Comparison of ENCODE assay signal across 18 cellular contexts in genomic region chr1:10958614-10959013, GRCh38. TPM values are rescaled to one million over a fixed set of nuclear protein-coding genes. Genes with fewer than 3 reads are reported as not detected.
DNase-seq lines count a peak whose midpoint lies in the region; ATAC-seq and TF ChIP-seq lines count a peak whose summit lies in the region.
"Had no signal": no experiment of that assay in that cellular context is flagged by ENCODE, and none has a peak within 500 bp of the region (broad histone marks: within the 10 kb centered on the region; RNA-seq: fewer than 3 reads in every experiment).

No MANE protein-coding gene starts in this region.

- no peak overlapping the region for H3K4me3 Mint-ChIP-seq in GM23338
- no peak overlapping the region for H3K4me3 Mint-ChIP-seq in Caco-2 (ENCODE audit: unreplicated experiment)
- H3K4me3 Mint-ChIP-seq: memory B cell; stimulated activated memory B cell treated with anti-CD40 and anti-IgM and Interleukin-4, amounts not matched to agents 10 μg/mL and 1 μg/mL and 100 μg/mL, for 72 hours had no signal

- peak; percentile 40 for ATAC-seq in GM23338
- ATAC-seq: foreskin keratinocyte; HCT116; stimulated activated memory B cell treated with anti-CD40 and anti-IgM and Interleukin-4, amounts not matched to agents 10 μg/mL and 1 μg/mL and 100 μg/mL, for 72 hours had no signal

- H3K79me2 ChIP-seq in GM23338 (replicated peaks; ENCODE audit: insufficient read depth) (no peaks in the 10 kb centered on the region), neural cell (replicated peaks; ENCODE audit: insufficient read depth, low read length) (no peaks in the 10 kb centered on the region)

- CTCF ChIA-PET in Caco-2 (lab: Charles Lee), result no interaction called here

- intact Hi-C loops in Caco-2 (cut with micrococcal nuclease; ENCODE audit: unreplicated experiment), result no loop called here

- peak; percentile 43 for DNase-seq in GM23338 (ENCODE audit: low spot score)
- DNase-seq in NCI-H2029 treated with DMSO at 0.1 percent for 48 hours (lab: John Stamatoyannopoulos, UW), result peak; percentile 60
- DNase-seq in NCI-H774 (lab: John Stamatoyannopoulos, UW), result peak; percentile 88
- no peak for DNase-seq in stimulated activated naive CD4-positive, alpha-beta T cell treated with Interleukin-2 at 50 U/mL for 16 hours (lab: John Stamatoyannopoulos, UW)
- DNase-seq in cortex of kidney (lab: John Stamatoyannopoulos, UW), result no peak
- no peak for DNase-seq in middle frontal gyrus (ENCODE audit: extremely low spot score, low spot score)
- no peak for DNase-seq in Caco-2
- DNase-seq: activated CD8-positive, alpha-beta memory T cell treated with anti-CD3 and anti-CD28 coated beads for 24 hours; amniotic stem cell; foreskin keratinocyte; OCI-M1; upper lobe of left lung had no signal

- H3K27ac Mint-ChIP-seq in GM23338 (no peak overlapping the region), Caco-2 (ENCODE audit: unreplicated experiment) (no peak overlapping the region)
- H3K27ac Mint-ChIP-seq: activated T-helper 2 cell treated with anti-CD3 and anti-CD28 coated beads, Interferon-gamma antibody, Interleukin-2, Interleukin-4, amounts not matched to agents 10 μg/mL and 5 μg/mL and 100 μg/mL, durations not matched to agents 14 hours and 24 hours and 36 hours; IgD-negative memory B cell; memory B cell; stimulated activated memory B cell treated with anti-CD40 and anti-IgM and Interleukin-4, amounts not matched to agents 10 μg/mL and 1 μg/mL and 100 μg/mL, for 72 hours had no signal

- H3K27me3 ChIP-seq in GM23338 (ENCODE audit: insufficient read depth) (no peaks in the 10 kb centered on the region), neural cell (ENCODE audit: insufficient read depth, low read depth, low read length) (no peaks in the 10 kb centered on the region), Caco-2 (replicated peaks; ENCODE audit: control insufficient read depth, insufficient read depth, low read length) (no peaks in the 10 kb centered on the region)
- H3K27me3 ChIP-seq: upper lobe of left lung had no signal

- H2AFZ ChIP-seq in GM23338 (peak overlapping the region; percentile 38; the same call in 1 of the 2 replicates), neural cell (ENCODE audit: low read depth, low read length) (no peak overlapping the region)

- no peaks in the 10 kb centered on the region for H3K36me3 ChIP-seq in GM23338 (ENCODE audit: insufficient read depth)
- no peaks in the 10 kb centered on the region for H3K36me3 ChIP-seq in neural cell (ENCODE audit: insufficient read depth, low read length)
- H3K36me3 ChIP-seq in Caco-2 (ENCODE audit: control insufficient read depth, insufficient read depth, low read length), result no peaks in the 10 kb centered on the region
- H3K36me3 ChIP-seq: upper lobe of left lung had no signal

- H3K27me3 Mint-ChIP-seq in GM23338 (ENCODE audit: insufficient read depth, low read depth, poor library complexity) (peaks cover 9% of the 10 kb centered on the region), Caco-2 (ENCODE audit: insufficient read depth, unreplicated experiment) (no peaks in the 10 kb centered on the region)

- H4K20me1 ChIP-seq in GM23338 (replicated peaks; ENCODE audit: insufficient read depth), result no peaks in the 10 kb centered on the region
- H4K20me1 ChIP-seq in neural cell (ENCODE audit: insufficient read depth), result no peaks in the 10 kb centered on the region

- H3K4me1 Mint-ChIP-seq in GM23338 (peaks cover 41% of the 10 kb centered on the region), Caco-2 (ENCODE audit: low read depth, unreplicated experiment) (no peaks in the 10 kb centered on the region)
- H3K4me1 Mint-ChIP-seq: IgD-negative memory B cell, memory B cell had no signal

- POLR2A ChIA-PET in Caco-2 (lab: Charles Lee), result no interaction called here

- no peaks in the 10 kb centered on the region for H3K36me3 Mint-ChIP-seq in GM23338 (ENCODE audit: low read depth)
- H3K36me3 Mint-ChIP-seq in Caco-2 (ENCODE audit: insufficient read depth, unreplicated experiment), result peaks cover 6% of the 10 kb centered on the region
- H3K36me3 Mint-ChIP-seq: IgD-negative memory B cell; memory B cell; stimulated activated memory B cell treated with anti-CD40 and anti-IgM and Interleukin-4, amounts not matched to agents 10 μg/mL and 1 μg/mL and 100 μg/mL, for 72 hours had no signal

- TF ChIP-seq CTCF in GM23338 (conservative IDR thresholded peaks at IDR 0.05; ENCODE audit: low read depth in 2 of 2) (no peak), neural cell (IDR thresholded peaks at IDR 0.05; ENCODE audit: poor library complexity, severe bottlenecking) (no peak), Caco-2 (IDR thresholded peaks at IDR 0.05; ENCODE audit: insufficient read depth in 1 of 2, low read depth in 1 of 2, low read length in 1 of 2, severe bottlenecking in 1 of 2, unreplicated experiment in 1 of 2) (no peak)

- H3K9me2 ChIP-seq in GM23338 (ENCODE audit: insufficient read depth) (no peaks in the 10 kb centered on the region), neural cell (ENCODE audit: insufficient read depth, low read length) (no peaks in the 10 kb centered on the region)

- no peaks in the 10 kb centered on the region for H3F3A ChIP-seq in GM23338 (replicated peaks; ENCODE audit: low read depth)
- no peaks in the 10 kb centered on the region for H3F3A ChIP-seq in neural cell (ENCODE audit: insufficient read depth, low read length, poor library complexity, severe bottlenecking)

- no TSS peak for BruUV-seq in Caco-2 (replicated peaks; lab: Mats Ljungman, UMichigan)

- H3K9ac ChIP-seq in neural cell (ENCODE audit: low read length), result no peak overlapping the region

- TF ChIP-seq RAD21 in neural cell (conservative IDR thresholded peaks at IDR 0.05), result no peak

- H3K9me3 ChIP-seq in neural cell (ENCODE audit: low read length), result no peaks in the 10 kb centered on the region
- H3K9me3 ChIP-seq in Caco-2, result no peaks in the 10 kb centered on the region

- no peak overlapping the region for H3K4me3 ChIP-seq in GM23338
- no peak overlapping the region for H3K4me3 ChIP-seq in neural cell (ENCODE audit: low read length)
- H3K4me3 ChIP-seq in Caco-2 (ENCODE audit: low read depth, low read length), result no peak overlapping the region
- H3K4me3 ChIP-seq: upper lobe of left lung had no signal

- no peak for TF ChIP-seq EP300 in neural cell (conservative IDR thresholded peaks at IDR 0.05; ENCODE audit: poor library complexity, severe bottlenecking)

- H3K4me1 ChIP-seq in GM23338 (ENCODE audit: insufficient read depth) (peaks cover 16% of the 10 kb centered on the region), Caco-2 (no peaks in the 10 kb centered on the region)
- H3K4me1 ChIP-seq: foreskin keratinocyte had no signal

- H3K27ac ChIP-seq in GM23338 (ENCODE audit: low read depth), result no peak overlapping the region
- H3K27ac ChIP-seq in neural cell (ENCODE audit: low read length), result no peak overlapping the region
- H3K27ac ChIP-seq: foreskin keratinocyte, upper lobe of left lung had no signal

- 0 out of 2 replicates have a peak overlapping the region, but pooled peaks have one; percentile 35 for H3K4me2 ChIP-seq in GM23338
- H3K4me2 ChIP-seq in neural cell (ENCODE audit: low read length), result no peak overlapping the region

- H3K9me3 Mint-ChIP-seq in GM23338, result 0 out of 3 replicates have a peak, but pooled peaks cover 2% of the 10 kb centered on the region
- H3K9me3 Mint-ChIP-seq in Caco-2 (ENCODE audit: unreplicated experiment), result no peaks in the 10 kb centered on the region
- H3K9me3 Mint-ChIP-seq: activated T-helper 2 cell treated with anti-CD3 and anti-CD28 coated beads, Interferon-gamma antibody, Interleukin-2, Interleukin-4, amounts not matched to agents 10 μg/mL and 5 μg/mL and 100 μg/mL, durations not matched to agents 14 hours and 24 hours and 36 hours; memory B cell had no signal

TF ChIP-seq in GM23338, 12 proteins besides CTCF, POLR2A, EP300 and RAD21 (continues in another document):
- TF ChIP-seq STAT1 (IDR thresholded peaks at IDR 0.05; ENCODE audit: unreplicated experiment) (no peak), ZNF114 (CRISPR knock-in tag; IDR thresholded peaks at IDR 0.05) (no peak), EZH2 (IDR thresholded peaks at IDR 0.05; ENCODE audit: low read depth, unreplicated experiment) (no peak)

TF ChIP-seq in neural cell, 6 proteins besides CTCF, POLR2A, EP300 and RAD21:
- no peak for TF ChIP-seq TAF1 (IDR thresholded peaks at IDR 0.05; ENCODE audit: low read depth)
- TF ChIP-seq POLR2AphosphoS5 (IDR thresholded peaks at IDR 0.05), result peak; percentile 10
TF ChIP-seq in neural cell: peak in this region for 1.

RNA-seq across cellular contexts. Expression of gene TARDBP, which starts 53.8 kb away (rescaled TPM):
- total RNA-seq in GM23338 (2014; rRNA removed; shearing (Covaris generic)), result 258 and 313 TPM in 2 replicates
- polyA plus RNA-seq in GM23338 (2016; fragmentation: Nextera tagmentation; extraction: Ambion mirVana) (171 and 204 TPM in 2 replicates), neural cell (129 and 157 TPM in 2 replicates)
- 152 and 165 TPM in 2 replicates for polyA minus RNA-seq in neural cell
- 177 and 181 TPM in 2 replicates for total RNA-seq in Caco-2 (2022)

Comparison
In these comparisons a context has a peak if more than half of its experiments do, and no peak if none do; other contexts are left out.
1. DNase-seq: peak in GM23338 (single experiment), NCI-H2029 treated with DMSO at 0.1 percent for 48 hours (single experiment) and NCI-H774 (single experiment); none in stimulated activated naive CD4-positive, alpha-beta T cell treated with Interleukin-2 at 50 U/mL for 16 hours (single experiment), cortex of kidney (single experiment), middle frontal gyrus (single experiment) and Caco-2 (0 of 2).